ENCODE assay signal across 8 cellular contexts in the genomic region with DNA sequence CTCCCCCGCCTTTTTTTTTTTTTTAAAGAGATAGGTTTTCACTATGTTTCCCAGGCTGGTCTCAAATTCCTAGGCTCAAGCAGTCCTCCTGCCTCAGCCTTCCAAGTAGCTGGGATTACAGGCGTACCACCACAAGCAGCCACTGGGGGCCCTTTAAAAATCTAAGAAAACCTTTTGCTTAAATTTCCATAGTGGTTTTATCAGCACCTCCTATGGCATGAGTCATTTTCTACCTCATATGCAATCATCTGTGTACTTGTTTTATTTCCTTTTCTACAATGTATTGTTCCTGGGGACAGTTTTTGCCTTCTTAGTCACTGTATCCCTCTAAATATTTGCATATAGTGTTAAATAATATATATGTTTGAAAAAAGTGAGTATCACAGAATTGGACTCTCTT. TPM values are rescaled to one million over a fixed set of nuclear protein-coding genes. Genes with fewer than 3 reads are reported as not detected.
DNase-seq lines count a peak whose midpoint lies in the region; ATAC-seq lines count a peak whose summit lies in the region.

No MANE protein-coding gene starts in this region.

- intact Hi-C loops in CD4-positive, alpha-beta memory T cell (cut with micrococcal nuclease) = loop anchor here (2.0 to 5.0 kb wide), 2 partner anchors 40 to 73 kb away; no protein-coding TSS in a partner anchor
- intact Hi-C loops in left ventricle myocardium superior (cut with micrococcal nuclease) = no loop called here

- H3K27me3 ChIP-seq in CD4-positive, alpha-beta memory T cell (ENCODE audit: insufficient read depth, low read length) = no peaks in the 10 kb centered on the region

- CTCF ChIA-PET in CD4-positive, alpha-beta memory T cell (lab: Charles Lee; ENCODE audit: partially characterized antibody) = interaction anchor here (0.7 to 1.9 kb wide), 2 partner anchors 11 to 70 kb away, joined by 4 to 10 read pairs; no protein-coding TSS in a partner anchor

- no peaks in the 10 kb centered on the region for H3K9me3 Mint-ChIP-seq in CD4-positive, alpha-beta memory T cell
- H3K9me3 Mint-ChIP-seq in activated naive CD8-positive, alpha-beta T cell treated with anti-CD3 and anti-CD28 coated beads for 36 hours = peaks cover 7% of the 10 kb centered on the region
- H3K9me3 Mint-ChIP-seq in memory B cell = peaks cover 3% of the 10 kb centered on the region

- peaks cover 6 to 42% of the 10 kb centered on the region in 2 donors for H3K36me3 Mint-ChIP-seq in CD4-positive, alpha-beta memory T cell
- H3K36me3 Mint-ChIP-seq in activated naive CD8-positive, alpha-beta T cell treated with anti-CD3 and anti-CD28 coated beads for 36 hours = peaks cover 45% of the 10 kb centered on the region
- peaks cover 6% of the 10 kb centered on the region for H3K36me3 Mint-ChIP-seq in memory B cell

- peak; percentile 55 to 79 (median 58) for DNase-seq in CD4-positive, alpha-beta memory T cell
- peak; percentile 88 for DNase-seq in HCEC 1CT
- peak; percentile 89 for DNase-seq in RKO (ENCODE audit: low spot score)
- peak; percentile 45 for DNase-seq in activated naive CD8-positive, alpha-beta T cell treated with anti-CD3 and anti-CD28 coated beads for 36 hours
- no peak for DNase-seq in memory B cell (ENCODE audit: low spot score in 2 of 2)
- no peak for DNase-seq in NCI-H2081 (lab: John Stamatoyannopoulos, UW)
- DNase-seq in left ventricle myocardium superior = no peak

- no peaks in the 10 kb centered on the region for H3K27me3 Mint-ChIP-seq in CD4-positive, alpha-beta memory T cell
- no peaks in the 10 kb centered on the region for H3K27me3 Mint-ChIP-seq in activated naive CD8-positive, alpha-beta T cell treated with anti-CD3 and anti-CD28 coated beads for 36 hours
- H3K27me3 Mint-ChIP-seq in memory B cell = no peaks in the 10 kb centered on the region

- H3K27ac Mint-ChIP-seq in CD4-positive, alpha-beta memory T cell = peak overlapping the region; percentile 90 to 98 (median 96)
- H3K27ac Mint-ChIP-seq in activated naive CD8-positive, alpha-beta T cell treated with anti-CD3 and anti-CD28 coated beads for 36 hours = peak overlapping the region; percentile 96
- H3K27ac Mint-ChIP-seq in memory B cell = peak overlapping the region; percentile 94

- H3K4me1 ChIP-seq in CD4-positive, alpha-beta memory T cell (ENCODE audit: insufficient read depth, low read length) = peaks cover 99% of the 10 kb centered on the region

- H3K27ac ChIP-seq in CD4-positive, alpha-beta memory T cell (ENCODE audit: low read depth, low read length) = peak overlapping the region; percentile 49

- H3K9me3 ChIP-seq in CD4-positive, alpha-beta memory T cell (ENCODE audit: control insufficient read depth in 1 of 2, low read length in 2 of 2) = no peaks in the 10 kb centered on the region

- POLR2A ChIA-PET in CD4-positive, alpha-beta memory T cell (lab: Charles Lee; ENCODE audit: partially characterized antibody) = interaction anchor here (0.5 to 3.8 kb wide), 4 partner anchors 29 to 166 kb away, joined by 3 to 21 read pairs (median 18); a partner anchor contains a TSS

- H3K36me3 ChIP-seq in CD4-positive, alpha-beta memory T cell (ENCODE audit: insufficient read depth, low read length) = no peaks in the 10 kb centered on the region

- peak; percentile 45 for ATAC-seq in memory B cell (ENCODE audit: low read depth)
- ATAC-seq in GM18873 (IDR thresholded peaks at IDR 0.05; ENCODE audit: low FRiP score, unreplicated experiment) = no peak
- ATAC-seq in left ventricle myocardium superior = no peak

- H3K4me3 Mint-ChIP-seq in CD4-positive, alpha-beta memory T cell = peak overlapping the region; percentile 75 to 90 (median 87)
- H3K4me3 Mint-ChIP-seq in activated naive CD8-positive, alpha-beta T cell treated with anti-CD3 and anti-CD28 coated beads for 36 hours = peak overlapping the region; percentile 68
- H3K4me3 Mint-ChIP-seq in memory B cell = peak overlapping the region; percentile 60

- no peak overlapping the region for H3K4me3 ChIP-seq in CD4-positive, alpha-beta memory T cell (ENCODE audit: low read length in 2 of 2)

- H3K4me1 Mint-ChIP-seq in CD4-positive, alpha-beta memory T cell = peaks cover 61 to 94% (median 78%) of the 10 kb centered on the region in 4 donors
- peaks cover 82% of the 10 kb centered on the region for H3K4me1 Mint-ChIP-seq in activated naive CD8-positive, alpha-beta T cell treated with anti-CD3 and anti-CD28 coated beads for 36 hours
- H3K4me1 Mint-ChIP-seq in memory B cell = peaks cover 42% of the 10 kb centered on the region

RNA-seq across cellular contexts. Expression of a gene that starts 29.2 kb away (rescaled TPM):
- 100 to 1,000 TPM; 102 to 107 TPM for total RNA-seq in CD4-positive, alpha-beta memory T cell
- polyA plus RNA-seq in CD4-positive, alpha-beta memory T cell = 10 to 100 TPM; 47.9 to 54.8 TPM
- total RNA-seq in activated naive CD8-positive, alpha-beta T cell treated with anti-CD3 and anti-CD28 coated beads for 36 hours = 10 to 100 TPM; 53.8 to 54.2 TPM
- 23.7 TPM for total RNA-seq in left ventricle myocardium superior

Comparison
In these comparisons a context has a peak if more than half of its experiments do, and no peak if none do; other contexts are left out.
1. DNase-seq: peak in CD4-positive, alpha-beta memory T cell (5 of 5), HCEC 1CT (single experiment), RKO (single experiment) and activated naive CD8-positive, alpha-beta T cell treated with anti-CD3 and anti-CD28 coated beads for 36 hours (single experiment); none in memory B cell (0 of 2), NCI-H2081 (0 of 2) and left ventricle myocardium superior (single experiment).
2. Peak in every context shown above with its lines, with median percentiles within 50 percentile points of each other: H3K27ac Mint-ChIP-seq and H3K4me3 Mint-ChIP-seq.